Comparison of ENCODE assay signal across 8 cellular contexts in the genomic region with DNA sequence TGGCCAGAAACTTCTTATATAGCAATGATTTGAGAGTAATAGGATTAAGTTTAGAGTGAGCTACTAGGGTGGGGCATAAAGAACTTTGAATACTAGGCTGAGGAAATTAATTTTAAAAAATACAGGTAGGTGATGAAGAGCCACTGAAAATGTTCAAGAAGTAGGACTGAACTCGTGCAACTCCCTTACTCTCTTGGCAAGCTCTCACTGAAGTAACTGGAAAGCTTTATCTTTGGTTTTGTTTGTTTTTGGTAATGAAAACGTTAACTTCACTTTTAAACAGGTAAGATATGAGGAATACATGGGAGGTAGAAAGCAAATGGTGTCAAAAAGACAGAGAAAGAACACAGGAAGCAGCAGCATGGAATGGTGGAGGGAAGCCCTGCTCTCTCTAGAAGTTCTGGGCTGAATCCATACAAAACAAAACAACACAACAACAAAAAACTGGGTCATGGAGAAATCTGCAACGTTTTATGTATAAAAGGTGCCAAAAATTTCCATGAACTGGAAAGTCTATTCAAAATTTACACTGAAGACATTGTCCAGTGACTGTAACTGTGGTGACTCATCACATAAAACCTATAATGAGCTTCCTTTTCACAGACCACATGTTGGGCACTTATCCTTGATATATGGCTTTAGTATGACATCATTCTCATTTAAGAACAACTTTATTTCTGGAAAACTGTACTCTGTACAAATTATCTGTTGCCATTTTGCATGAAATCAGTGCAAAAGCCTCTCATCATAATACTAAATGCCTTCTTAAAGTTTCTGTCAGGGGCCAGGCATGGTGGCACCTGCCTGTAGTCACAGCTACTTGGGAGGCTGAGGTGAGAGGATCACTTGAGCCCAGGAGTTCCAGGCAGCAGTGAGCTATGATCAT.
A peak's percentile ranks its signal among the peaks of the same experiment; 100 is the strongest.
DNase-seq lines count a peak whose midpoint lies in the region; ATAC-seq and TF ChIP-seq lines count a peak whose summit lies in the region.

No MANE protein-coding gene starts in this region.

- no peaks in the 10 kb centered on the region for H3K9me3 ChIP-seq in Peyer's patch

- intact Hi-C loops in Right ventricle myocardium inferior (cut with DNase I), result no loop called here

- ATAC-seq in HG02870 (IDR thresholded peaks at IDR 0.05; ENCODE audit: unreplicated experiment) (peak; percentile 71), GM19397 (IDR thresholded peaks at IDR 0.05; ENCODE audit: unreplicated experiment) (no peak), Right ventricle myocardium inferior (no peak)

- H3K4me3 ChIP-seq in Peyer's patch, result peak overlapping the region in 1 of 4 donors; percentile 14

- no peak for TF ChIP-seq POLR2A in Peyer's patch (IDR thresholded peaks at IDR 0.05)

- H3K4me1 ChIP-seq in Peyer's patch, result peaks cover 0 to 15% (median 0%) of the 10 kb centered on the region in 4 donors

- H3K27me3 ChIP-seq in Peyer's patch, result no peaks in the 10 kb centered on the region

- peak overlapping the region in 3 of 4 donors; percentile 32 to 86 (median 73) for H3K27ac ChIP-seq in Peyer's patch

- TF ChIP-seq CTCF in Peyer's patch (IDR thresholded peaks at IDR 0.05), result no peak

- DNase-seq in EH (ENCODE audit: low read depth), result peak; percentile 92
- DNase-seq in Peyer's patch, result no peak
- peak; percentile 41 for DNase-seq in hepatic stellate cell (ENCODE audit: low spot score)
- DNase-seq in stimulated activated CD4-positive, alpha-beta T cell treated with anti-CD3 and anti-CD28 coated beads, Interleukin-4, amount 100 ng/mL, for 24 hours, result no peak
- no peak for DNase-seq in Right ventricle myocardium inferior (ENCODE audit: missing footprints)
- DNase-seq in ecto neural progenitor cell (ENCODE audit: low spot score), result no peak

- no peaks in the 10 kb centered on the region for H3K36me3 ChIP-seq in Peyer's patch

Comparison
In these comparisons a context has a peak if more than half of its experiments do, and no peak if none do; other contexts are left out.
1. DNase-seq: peak in EH (single experiment) and hepatic stellate cell (single experiment); none in Peyer's patch (0 of 3), stimulated activated CD4-positive, alpha-beta T cell treated with anti-CD3 and anti-CD28 coated beads, Interleukin-4, amount 100 ng/mL, for 24 hours (single experiment), Right ventricle myocardium inferior (single experiment) and ecto neural progenitor cell (single experiment).